1 cellular context compared by ENCODE assay signal in the genomic region with DNA sequence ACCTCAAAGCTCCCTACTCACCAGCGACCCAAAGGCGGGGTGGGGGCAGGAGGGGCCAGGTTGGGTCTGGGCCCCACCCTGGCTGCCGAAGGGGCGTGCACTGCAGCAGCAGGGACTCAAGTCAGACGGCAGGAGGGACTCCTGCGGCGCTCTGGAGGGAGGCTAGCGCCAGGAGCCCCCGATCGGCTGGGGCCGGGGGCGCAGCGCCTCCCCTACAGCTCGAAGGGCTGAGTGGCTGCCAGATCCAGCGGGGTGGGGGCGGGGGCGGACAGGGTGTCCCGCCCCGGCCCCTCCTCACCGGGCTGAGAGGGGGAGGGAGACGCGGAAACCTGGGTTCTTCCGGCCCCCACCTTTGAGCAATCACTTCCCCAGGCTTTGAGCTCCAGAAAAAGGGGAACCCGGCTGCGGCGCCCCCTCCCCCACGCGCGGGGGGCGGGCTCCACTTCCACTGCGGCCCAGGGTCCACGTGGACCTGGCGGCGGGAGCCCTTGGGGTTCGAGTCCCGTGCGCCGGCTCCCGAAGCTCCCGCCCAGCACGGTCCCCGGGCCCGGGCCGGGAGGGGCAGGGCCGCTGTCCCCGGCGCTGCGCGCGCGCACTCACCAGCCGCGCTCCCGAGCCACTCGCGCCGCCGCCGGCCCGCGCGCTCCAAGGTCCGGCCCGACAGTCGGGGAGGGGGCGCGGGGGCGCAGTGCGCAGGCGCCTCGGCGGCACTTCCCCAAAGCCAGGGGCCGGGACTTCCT.
TF ChIP-seq lines count a peak whose summit lies in the region.

Gene RGS19, minus strand, starts transcription at position 246 of the 740 bp plus-strand sequence. CDS start 2,632 bp downstream, outside the sequence.

TF ChIP-seq in HepG2, 621 proteins besides CTCF, POLR2A, EP300 and RAD21 (continued from another document and continues in another):
- TF ChIP-seq ZNF318 (CRISPR knock-in tag; IDR thresholded peaks at IDR 0.05) (no peak), ZIK1 (CRISPR knock-in tag; IDR thresholded peaks at IDR 0.05; ENCODE audit: borderline replicate concordance, low read depth) (no peak), GFI1 (CRISPR knock-in tag; IDR thresholded peaks at IDR 0.05; ENCODE audit: borderline replicate concordance) (no peak), SIN3A (IDR thresholded peaks at IDR 0.05; ENCODE audit: borderline replicate concordance, low read depth, low read length) (peak; percentile 59; the same call in 1 of the 2 replicates), SAFB2 (CRISPR knock-in tag; IDR thresholded peaks at IDR 0.05; ENCODE audit: borderline replicate concordance, low read depth) (0 out of 2 replicates have a peak, but pooled peaks have one; percentile 75), ZNF10 (CRISPR knock-in tag; IDR thresholded peaks at IDR 0.05; ENCODE audit: borderline replicate concordance, low read depth) (no peak), HHEX (CRISPR knock-in tag; IDR thresholded peaks at IDR 0.05) (no peak), HBP1 (CRISPR knock-in tag; IDR thresholded peaks at IDR 0.05; ENCODE audit: low read depth) (no peak), PPARG (CRISPR knock-in tag; conservative IDR thresholded peaks at IDR 0.05) (no peak), ADNP (CRISPR knock-in tag; IDR thresholded peaks at IDR 0.05) (peak; percentile 87; the same call in 1 of the 2 replicates), SIX1 (CRISPR knock-in tag; IDR thresholded peaks at IDR 0.05; ENCODE audit: borderline replicate concordance) (no peak), ZFX (CRISPR knock-in tag; IDR thresholded peaks at IDR 0.05; ENCODE audit: low read depth) (peak; percentile 48; the same call in 1 of the 2 replicates), ZNF24 (IDR thresholded peaks at IDR 0.05) (no peak), ARID2 (CRISPR knock-in tag; IDR thresholded peaks at IDR 0.05; ENCODE audit: borderline replicate concordance) (no peak), NR2F6 (IDR thresholded peaks at IDR 0.05) (no peak), NR2F6 (CRISPR knock-in tag; IDR thresholded peaks at IDR 0.05) (no peak), ZNF780A (CRISPR knock-in tag; IDR thresholded peaks at IDR 0.05) (no peak), KDM5B (CRISPR knock-in tag; IDR thresholded peaks at IDR 0.05; ENCODE audit: borderline replicate concordance) (no peak), ONECUT2 (CRISPR knock-in tag; IDR thresholded peaks at IDR 0.05) (no peak), SETDB1 (CRISPR knock-in tag; IDR thresholded peaks at IDR 0.05; ENCODE audit: borderline replicate concordance) (peak; percentile 64; the same call in 1 of the 2 replicates), BCL6 (CRISPR knock-in tag; IDR thresholded peaks at IDR 0.05) (no peak), ZNF614 (CRISPR knock-in tag; IDR thresholded peaks at IDR 0.05; ENCODE audit: borderline replicate concordance) (no peak), REPIN1 (CRISPR knock-in tag; IDR thresholded peaks at IDR 0.05; ENCODE audit: borderline replicate concordance, low read depth) (no peak), POGZ (CRISPR knock-in tag; IDR thresholded peaks at IDR 0.05) (no peak), ZC3H4 (CRISPR knock-in tag; IDR thresholded peaks at IDR 0.05; ENCODE audit: borderline replicate concordance) (no peak), KMT2A (CRISPR knock-in tag; IDR thresholded peaks at IDR 0.05) (no peak), BCL3 (CRISPR knock-in tag; IDR thresholded peaks at IDR 0.05) (no peak), CENPBD1 (CRISPR knock-in tag; IDR thresholded peaks at IDR 0.05; ENCODE audit: borderline replicate concordance, low read depth) (no peak; the same call in 1 of the 2 replicates), ZNF574 (CRISPR knock-in tag; IDR thresholded peaks at IDR 0.05) (0 out of 2 replicates have a peak, but pooled peaks have one; percentile 22), MAFK (conservative IDR thresholded peaks at IDR 0.05 in 1 of 2, IDR thresholded peaks at IDR 0.05 in 1 of 2; ENCODE audit: low read length in 2 of 2) (no peak), ZFY (CRISPR knock-in tag; IDR thresholded peaks at IDR 0.05) (peak; percentile 68), ZBTB37 (CRISPR knock-in tag; IDR thresholded peaks at IDR 0.05) (no peak), ZBTB7A (CRISPR knock-in tag; IDR thresholded peaks at IDR 0.05) (peak; percentile 57), TRIM24 (CRISPR knock-in tag; IDR thresholded peaks at IDR 0.05) (no peak; the same call in 1 of the 2 replicates)
- TF ChIP-seq, protein P1, sequence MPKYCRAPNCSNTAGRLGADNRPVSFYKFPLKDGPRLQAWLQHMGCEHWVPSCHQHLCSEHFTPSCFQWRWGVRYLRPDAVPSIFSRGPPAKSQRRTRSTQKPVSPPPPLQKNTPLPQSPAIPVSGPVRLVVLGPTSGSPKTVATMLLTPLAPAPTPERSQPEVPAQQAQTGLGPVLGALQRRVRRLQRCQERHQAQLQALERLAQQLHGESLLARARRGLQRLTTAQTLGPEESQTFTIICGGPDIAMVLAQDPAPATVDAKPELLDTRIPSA (CRISPR knock-in tag; IDR thresholded peaks at IDR 0.05; ENCODE audit: borderline replicate concordance), result peak; percentile 80; the same call in 1 of the 2 replicates
- TF ChIP-seq, protein P2, sequence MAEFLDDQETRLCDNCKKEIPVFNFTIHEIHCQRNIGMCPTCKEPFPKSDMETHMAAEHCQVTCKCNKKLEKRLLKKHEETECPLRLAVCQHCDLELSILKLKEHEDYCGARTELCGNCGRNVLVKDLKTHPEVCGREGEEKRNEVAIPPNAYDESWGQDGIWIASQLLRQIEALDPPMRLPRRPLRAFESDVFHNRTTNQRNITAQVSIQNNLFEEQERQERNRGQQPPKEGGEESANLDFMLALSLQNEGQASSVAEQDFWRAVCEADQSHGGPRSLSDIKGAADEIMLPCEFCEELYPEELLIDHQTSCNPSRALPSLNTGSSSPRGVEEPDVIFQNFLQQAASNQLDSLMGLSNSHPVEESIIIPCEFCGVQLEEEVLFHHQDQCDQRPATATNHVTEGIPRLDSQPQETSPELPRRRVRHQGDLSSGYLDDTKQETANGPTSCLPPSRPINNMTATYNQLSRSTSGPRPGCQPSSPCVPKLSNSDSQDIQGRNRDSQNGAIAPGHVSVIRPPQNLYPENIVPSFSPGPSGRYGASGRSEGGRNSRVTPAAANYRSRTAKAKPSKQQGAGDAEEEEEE (CRISPR knock-in tag; IDR thresholded peaks at IDR 0.05; ENCODE audit: borderline replicate concordance), result no peak
- TF ChIP-seq, protein P3, sequence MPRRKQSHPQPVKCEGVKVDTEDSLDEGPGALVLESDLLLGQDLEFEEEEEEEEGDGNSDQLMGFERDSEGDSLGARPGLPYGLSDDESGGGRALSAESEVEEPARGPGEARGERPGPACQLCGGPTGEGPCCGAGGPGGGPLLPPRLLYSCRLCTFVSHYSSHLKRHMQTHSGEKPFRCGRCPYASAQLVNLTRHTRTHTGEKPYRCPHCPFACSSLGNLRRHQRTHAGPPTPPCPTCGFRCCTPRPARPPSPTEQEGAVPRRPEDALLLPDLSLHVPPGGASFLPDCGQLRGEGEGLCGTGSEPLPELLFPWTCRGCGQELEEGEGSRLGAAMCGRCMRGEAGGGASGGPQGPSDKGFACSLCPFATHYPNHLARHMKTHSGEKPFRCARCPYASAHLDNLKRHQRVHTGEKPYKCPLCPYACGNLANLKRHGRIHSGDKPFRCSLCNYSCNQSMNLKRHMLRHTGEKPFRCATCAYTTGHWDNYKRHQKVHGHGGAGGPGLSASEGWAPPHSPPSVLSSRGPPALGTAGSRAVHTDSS (CRISPR knock-in tag; conservative IDR thresholded peaks at IDR 0.05), result no peak
